In the genomic region with DNA sequence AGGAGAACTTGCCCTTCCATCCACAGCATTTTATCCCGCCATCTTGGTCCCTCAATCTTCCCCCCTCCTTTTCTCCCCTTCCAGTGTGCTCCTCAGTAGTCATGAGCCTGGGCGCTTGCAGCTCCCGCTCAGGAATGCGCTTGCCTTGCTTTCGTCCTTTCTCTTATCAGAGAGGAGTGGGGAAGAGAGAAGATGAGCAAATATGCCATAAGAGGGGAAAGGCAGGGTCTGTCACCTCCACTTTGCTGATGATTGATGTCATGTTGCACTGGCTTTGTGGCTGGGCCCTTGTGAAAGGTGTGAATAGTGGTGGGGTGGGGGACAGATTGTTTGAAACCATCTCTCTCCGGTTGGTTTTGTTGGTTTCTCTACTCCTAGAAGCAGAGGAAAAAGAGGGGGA, we compare ENCODE assay signal across 10 cellular contexts.
A peak's percentile ranks its signal among the peaks of the same experiment; 100 is the strongest.
DNase-seq lines count a peak whose midpoint lies in the region; ATAC-seq and TF ChIP-seq lines count a peak whose summit lies in the region.
"Had no signal": no experiment of that assay in that cellular context is flagged by ENCODE, and none has a peak within 500 bp of the region (broad histone marks: within the 10 kb centered on the region; RNA-seq: fewer than 3 reads in every experiment).

No MANE protein-coding gene starts in this region.

- H3K79me1 ChIP-seq in mesendoderm (ENCODE audit: low read length), result no peaks in the 10 kb centered on the region

- no peaks in the 10 kb centered on the region for H3K9me3 ChIP-seq in smooth muscle cell (replicated peaks; ENCODE audit: low read depth)
- H3K9me3 ChIP-seq: MG63 had no signal

- no peak overlapping the region for H3K4me3 ChIP-seq in mesendoderm (ENCODE audit: low read length)
- H3K4me3 ChIP-seq in smooth muscle cell, result no peak overlapping the region
- H3K4me3 ChIP-seq: MG63 had no signal

- peak overlapping the region; percentile 82 for H2AFZ ChIP-seq in smooth muscle cell (ENCODE audit: low read depth)

- no peaks in the 10 kb centered on the region for H4K20me1 ChIP-seq in smooth muscle cell (ENCODE audit: low read depth)

- H3K4ac ChIP-seq in mesendoderm (ENCODE audit: low read depth, low read length), result no peak overlapping the region

- no peak overlapping the region for H2AK5ac ChIP-seq in mesendoderm (ENCODE audit: low read length)

- H4K8ac ChIP-seq in mesendoderm (ENCODE audit: low read depth, low read length), result no peak overlapping the region

- H3K27me3 Mint-ChIP-seq in chondrocyte (ENCODE audit: low read depth), result no peaks in the 10 kb centered on the region
- H3K27me3 Mint-ChIP-seq: CD4-positive, CD25-positive, alpha-beta regulatory T cell had no signal

- H3K79me2 ChIP-seq in mesendoderm (ENCODE audit: control insufficient read depth, insufficient read depth, low read length) (no peaks in the 10 kb centered on the region), smooth muscle cell (ENCODE audit: low read depth) (no peaks in the 10 kb centered on the region)

- no peak overlapping the region for H2BK15ac ChIP-seq in mesendoderm (replicated peaks; ENCODE audit: low read depth)

- H3K36me3 ChIP-seq in mesendoderm (ENCODE audit: control insufficient read depth, insufficient read depth, low read length), result no peaks in the 10 kb centered on the region
- H3K36me3 ChIP-seq in smooth muscle cell (ENCODE audit: low read depth), result no peaks in the 10 kb centered on the region
- H3K36me3 ChIP-seq: MG63 had no signal

- H4K5ac ChIP-seq in mesendoderm (ENCODE audit: low read length), result no peak overlapping the region

- ATAC-seq in HG03520 (IDR thresholded peaks at IDR 0.05; ENCODE audit: unreplicated experiment), result no peak
- ATAC-seq in HG03039 (IDR thresholded peaks at IDR 0.05; ENCODE audit: unreplicated experiment), result no peak

- peak overlapping the region; percentile 28 for H3K27ac Mint-ChIP-seq in chondrocyte (ENCODE audit: unreplicated experiment)
- H3K27ac Mint-ChIP-seq: CD4-positive, CD25-positive, alpha-beta regulatory T cell had no signal

- H2BK5ac ChIP-seq in mesendoderm (ENCODE audit: low read length), result no peak overlapping the region

- H3K23ac ChIP-seq in mesendoderm (ENCODE audit: low read length), result no peak overlapping the region

- WGBS in mesendoderm (ENCODE audit: extremely low coverage, insufficient coverage, low lambda C conversion rate), result no CpG with 5 or more reads among the region's 6 CpGs
- 38% methylated on average over 6 of the region's 6 CpGs for WGBS in smooth muscle cell (ENCODE audit: low lambda C conversion rate)

- no peak overlapping the region for H3K4me3 Mint-ChIP-seq in chondrocyte (ENCODE audit: unreplicated experiment)

- TF ChIP-seq CTCF in chondrocyte (IDR thresholded peaks at IDR 0.05) (no peak), smooth muscle cell (IDR thresholded peaks at IDR 0.05; ENCODE audit: borderline replicate concordance, insufficient read depth, poor library complexity, severe bottlenecking) (no peak)

- peaks cover 16% of the 10 kb centered on the region for H3F3A ChIP-seq in smooth muscle cell (ENCODE audit: low read depth)

- no peak overlapping the region for H3K56ac ChIP-seq in mesendoderm (ENCODE audit: low read length)

- no peaks in the 10 kb centered on the region for H3K9me3 Mint-ChIP-seq in chondrocyte (ENCODE audit: low read depth)

- peak overlapping the region; percentile 73 for H3K18ac ChIP-seq in mesendoderm (ENCODE audit: low read length)

- H3K4me1 Mint-ChIP-seq in chondrocyte (ENCODE audit: low read depth), result peaks cover 61% of the 10 kb centered on the region
- H3K4me1 Mint-ChIP-seq: CD4-positive, CD25-positive, alpha-beta regulatory T cell had no signal

- H3K4me2 ChIP-seq in mesendoderm (ENCODE audit: low read length) (no peak overlapping the region), smooth muscle cell (peak overlapping the region; percentile 77)

- H3K27me3 ChIP-seq in mesendoderm (ENCODE audit: insufficient read depth, low read length, poor library complexity), result no peaks in the 10 kb centered on the region
- H3K27me3 ChIP-seq in smooth muscle cell (ENCODE audit: low read depth), result no peaks in the 10 kb centered on the region
- H3K27me3 ChIP-seq: MG63 had no signal

- DNase-seq in NCI-H2227 treated with DMSO at 0.1 percent for 48 hours (lab: John Stamatoyannopoulos, UW) (peak; percentile 58), chondrocyte (ENCODE audit: low spot score) (no peak), mesendoderm (peak; percentile 77), smooth muscle cell (lab: John Stamatoyannopoulos, UW; ENCODE audit: unreplicated experiment) (no peak), DMS79 treated with DMSO at 0.1 percent for 48 hours (lab: John Stamatoyannopoulos, UW) (no peak), NCI-H1105 (lab: John Stamatoyannopoulos, UW) (no peak)

- H2BK120ac ChIP-seq in mesendoderm (ENCODE audit: low read depth, low read length), result no peak overlapping the region

- H3K4me1 ChIP-seq in mesendoderm (ENCODE audit: control insufficient read depth, low read depth, low read length), result no peaks in the 10 kb centered on the region
- H3K4me1 ChIP-seq in smooth muscle cell (ENCODE audit: low read depth), result peaks cover 18% of the 10 kb centered on the region

- peaks cover 1% of the 10 kb centered on the region for H3K36me3 Mint-ChIP-seq in chondrocyte (ENCODE audit: low read depth)

- H3K9ac ChIP-seq in mesendoderm (ENCODE audit: low read length) (no peak overlapping the region), smooth muscle cell (ENCODE audit: low read depth) (no peak overlapping the region)

- H3K27ac ChIP-seq in mesendoderm (ENCODE audit: low read depth, low read length) (no peak overlapping the region), smooth muscle cell (ENCODE audit: low read depth) (peak overlapping the region; percentile 57)

Comparison
In these comparisons a context has a peak if more than half of its experiments do, and no peak if none do; other contexts are left out.
1. DNase-seq: peak in NCI-H2227 treated with DMSO at 0.1 percent for 48 hours (single experiment) and mesendoderm (single experiment); none in chondrocyte (single experiment), smooth muscle cell (single experiment), DMS79 treated with DMSO at 0.1 percent for 48 hours (single experiment) and NCI-H1105 (single experiment).